In the genomic region with DNA sequence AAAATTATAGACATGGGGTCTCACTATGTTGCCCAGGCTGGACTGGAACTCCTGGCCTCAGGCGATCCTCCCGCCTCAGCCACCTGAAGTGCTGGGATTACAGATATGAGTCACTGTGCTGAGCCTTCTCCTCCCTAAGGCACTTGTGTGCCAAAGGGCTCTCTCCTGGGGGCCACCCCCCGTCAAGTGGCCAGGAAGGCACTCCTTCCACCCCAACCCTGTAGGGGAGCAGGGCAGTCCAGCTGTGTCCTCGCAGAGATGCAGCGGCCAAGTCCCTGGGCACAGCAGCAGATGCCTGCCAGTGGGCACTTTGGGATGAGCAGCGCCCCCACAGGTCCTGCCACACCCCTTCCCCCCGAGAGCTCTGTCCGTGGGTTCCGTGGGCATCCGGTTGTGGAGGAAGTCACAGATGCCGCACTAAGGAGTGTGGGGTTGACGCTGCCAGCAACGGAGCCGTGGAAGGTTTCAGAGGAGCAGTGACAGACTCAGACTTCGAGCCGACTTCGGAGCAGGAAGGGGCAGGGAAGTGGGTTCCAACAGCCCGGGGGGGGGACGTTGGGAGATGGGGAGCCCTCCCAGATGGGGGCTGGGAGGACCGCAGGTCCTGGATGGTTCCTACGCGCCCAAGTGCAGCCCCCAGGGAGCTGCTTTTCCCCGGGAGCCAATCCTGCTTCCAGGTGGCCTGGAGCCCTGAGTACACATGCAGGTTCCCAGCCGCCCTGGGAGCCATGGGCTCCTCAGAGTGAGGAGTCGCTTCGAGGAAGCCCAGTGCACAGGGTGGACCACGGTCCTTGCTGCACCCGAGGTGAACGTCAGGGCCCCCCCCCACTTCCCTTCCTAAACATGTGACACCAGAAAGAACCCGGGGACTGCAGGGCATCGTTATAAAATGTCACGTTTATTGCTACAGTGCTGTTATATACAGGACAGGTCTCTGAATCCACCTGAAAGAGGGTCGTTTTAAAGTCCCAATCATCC, we compare ENCODE assay signal across 11 cellular contexts. TPM values are rescaled to one million over a fixed set of nuclear protein-coding genes. Genes with fewer than 3 reads are reported as not detected.
A peak's percentile ranks its signal among the peaks of the same experiment; 100 is the strongest.
DNase-seq lines count a peak whose midpoint lies in the region; ATAC-seq and TF ChIP-seq lines count a peak whose summit lies in the region.
"Had no signal": no experiment of that assay in that cellular context is flagged by ENCODE, and none has a peak within 500 bp of the region (broad histone marks: within the 10 kb centered on the region; RNA-seq: fewer than 3 reads in every experiment).

No MANE protein-coding gene starts in this region.

- no peaks in the 10 kb centered on the region for H3K9me3 ChIP-seq in CD4-positive, alpha-beta T cell (ENCODE audit: control insufficient read depth, low read length)

- no peaks in the 10 kb centered on the region for H3K27me3 Mint-ChIP-seq in CD4-positive, alpha-beta T cell
- H3K27me3 Mint-ChIP-seq in activated CD8-positive, alpha-beta T cell treated with anti-CD3 and anti-CD28 coated beads for 36 hours, result no peaks in the 10 kb centered on the region
- no peaks in the 10 kb centered on the region for H3K27me3 Mint-ChIP-seq in memory B cell

- H3K27me3 ChIP-seq in CD4-positive, alpha-beta T cell (ENCODE audit: control insufficient read depth, insufficient read depth, low read length), result no peaks in the 10 kb centered on the region

- H3K9me3 Mint-ChIP-seq in CD4-positive, alpha-beta T cell, result no peaks in the 10 kb centered on the region
- H3K9me3 Mint-ChIP-seq in activated CD8-positive, alpha-beta T cell treated with anti-CD3 and anti-CD28 coated beads for 36 hours, result no peaks in the 10 kb centered on the region
- H3K9me3 Mint-ChIP-seq in memory B cell, result no peaks in the 10 kb centered on the region

- H3K4me1 Mint-ChIP-seq in CD4-positive, alpha-beta T cell (ENCODE audit: low read depth), result peaks cover 27% of the 10 kb centered on the region
- H3K4me1 Mint-ChIP-seq in activated CD8-positive, alpha-beta T cell treated with anti-CD3 and anti-CD28 coated beads for 36 hours (ENCODE audit: low read depth), result peaks cover 38% of the 10 kb centered on the region
- H3K4me1 Mint-ChIP-seq in memory B cell, result peaks cover 14% of the 10 kb centered on the region

- intact Hi-C loops in CD4-positive, alpha-beta T cell (cut with DNase I, micrococcal nuclease), result loop anchor here in 1 of 2 experiments (5.0 kb wide), 1 partner anchor 204 kb away; the partner anchor contains the start of gene ATP8B3
- intact Hi-C loops in activated CD8-positive, alpha-beta T cell treated with anti-CD3 and anti-CD28 coated beads for 36 hours (cut with micrococcal nuclease), result loop anchor here (5.0 kb wide), 2 partner anchors 44 to 159 kb away; partner anchors contain the start of gene TCF3

- CTCF ChIA-PET in CD4-positive, alpha-beta T cell (lab: Charles Lee), result interaction anchor here (1.1 to 2.1 kb wide), 2 partner anchors 16 to 43 kb away, joined by 3 to 10 read pairs; partner anchors contain the start of gene TCF3
- CTCF ChIA-PET in activated CD8-positive, alpha-beta T cell treated with anti-CD3 and anti-CD28 coated beads for 36 hours (lab: Charles Lee), result interaction anchor here (1.5 to 3.1 kb wide), 2 partner anchors 16 to 64 kb away, joined by 3 to 11 read pairs; no protein-coding TSS in a partner anchor

- peaks cover 38% of the 10 kb centered on the region for H3K36me3 Mint-ChIP-seq in CD4-positive, alpha-beta T cell (ENCODE audit: low read depth)
- H3K36me3 Mint-ChIP-seq in activated CD8-positive, alpha-beta T cell treated with anti-CD3 and anti-CD28 coated beads for 36 hours (ENCODE audit: low read depth), result peaks cover 35% of the 10 kb centered on the region
- H3K36me3 Mint-ChIP-seq in memory B cell, result peaks cover 10% of the 10 kb centered on the region

- POLR2A ChIA-PET in CD4-positive, alpha-beta T cell (lab: Charles Lee), result interaction anchor here (0.8 to 2.4 kb wide), 4 partner anchors 12 to 155 kb away, joined by 3 to 12 read pairs (median 3); partner anchors contain the start of gene MBD3
- POLR2A ChIA-PET in activated CD8-positive, alpha-beta T cell treated with anti-CD3 and anti-CD28 coated beads for 36 hours (lab: Charles Lee), result interaction anchor here (0.7 to 1.2 kb wide), 2 partner anchors 10 to 55 kb away, joined by 3 read pairs; no protein-coding TSS in a partner anchor

- peak; percentile 11 for ATAC-seq in CD4-positive, alpha-beta T cell (ENCODE audit: poor library complexity)
- no peak for ATAC-seq in activated CD8-positive, alpha-beta T cell treated with anti-CD3 and anti-CD28 coated beads for 36 hours
- ATAC-seq in memory B cell (ENCODE audit: low read depth) (no peak), GM21825 (IDR thresholded peaks at IDR 0.05; ENCODE audit: unreplicated experiment) (no peak)
- ATAC-seq: sciatic nerve had no signal

- H3K27ac Mint-ChIP-seq in CD4-positive, alpha-beta T cell, result peak overlapping the region; percentile 81
- H3K27ac Mint-ChIP-seq in activated CD8-positive, alpha-beta T cell treated with anti-CD3 and anti-CD28 coated beads for 36 hours, result peak overlapping the region; percentile 20
- no peak overlapping the region for H3K27ac Mint-ChIP-seq in memory B cell

- H3K27ac ChIP-seq in CD4-positive, alpha-beta T cell (ENCODE audit: low read depth, low read length), result peak overlapping the region; percentile 56
- H3K27ac ChIP-seq: HL-60 had no signal

- H3K4me3 Mint-ChIP-seq in CD4-positive, alpha-beta T cell, result peak overlapping the region; percentile 81
- H3K4me3 Mint-ChIP-seq in activated CD8-positive, alpha-beta T cell treated with anti-CD3 and anti-CD28 coated beads for 36 hours, result peak overlapping the region; percentile 8
- H3K4me3 Mint-ChIP-seq in memory B cell, result peak overlapping the region; percentile 61

- DNase-seq in CD4-positive, alpha-beta T cell, result peak in 8 of 10 experiments; percentile 18 to 53 (median 30)
- DNase-seq in HK-2 (ENCODE audit: unreplicated experiment) (peak; percentile 35), memory B cell (ENCODE audit: low spot score in 2 of 2) (no peak), Ammon's horn (ENCODE audit: low spot score) (no peak), AG08396 (ENCODE audit: low spot score) (no peak), NCI-H524 (lab: John Stamatoyannopoulos, UW) (no peak)
- DNase-seq in activated CD8-positive, alpha-beta T cell treated with anti-CD3 and anti-CD28 coated beads for 36 hours, result peak; percentile 45
- DNase-seq: NCI-H510A had no signal

- no peak for TF ChIP-seq CTCF in CD4-positive, alpha-beta T cell (IDR thresholded peaks at IDR 0.05)
- no peak for TF ChIP-seq CTCF in activated CD8-positive, alpha-beta T cell treated with anti-CD3 and anti-CD28 coated beads for 36 hours (IDR thresholded peaks at IDR 0.05)

RNA-seq across cellular contexts. Expression of gene UQCR11, which starts 3.4 kb away (rescaled TPM):
- 10 to 100 TPM; 88.9 to 93.8 TPM for total RNA-seq in CD4-positive, alpha-beta T cell
- total RNA-seq in activated CD8-positive, alpha-beta T cell treated with anti-CD3 and anti-CD28 coated beads for 36 hours, result 100 to 1,000 TPM; 231 TPM

RNA-seq across cellular contexts. Expression of gene MBD3, which starts 16.0 kb away (rescaled TPM):
- total RNA-seq in CD4-positive, alpha-beta T cell, result 10 to 100 TPM; 34.3 to 35.2 TPM
- total RNA-seq in activated CD8-positive, alpha-beta T cell treated with anti-CD3 and anti-CD28 coated beads for 36 hours, result 10 to 100 TPM; 87.8 to 92.5 TPM

RNA-seq across cellular contexts. Expression of gene MEX3D, which starts 40.6 kb away (rescaled TPM):
- 1 to 10 TPM; 1.6 to 2.3 TPM for total RNA-seq in CD4-positive, alpha-beta T cell
- 1 to 10 TPM; 5.0 to 5.5 TPM for total RNA-seq in activated CD8-positive, alpha-beta T cell treated with anti-CD3 and anti-CD28 coated beads for 36 hours

RNA-seq across cellular contexts. Expression of gene TCF3, which starts 43.7 kb away (rescaled TPM):
- 10 to 100 TPM; 51.2 to 52.2 TPM for total RNA-seq in CD4-positive, alpha-beta T cell
- 100 to 1,000 TPM; 124 to 126 TPM for total RNA-seq in activated CD8-positive, alpha-beta T cell treated with anti-CD3 and anti-CD28 coated beads for 36 hours

Comparison
In these comparisons a context has a peak if more than half of its experiments do, and no peak if none do; other contexts are left out.
1. DNase-seq: peak in CD4-positive, alpha-beta T cell (8 of 10), HK-2 (single experiment) and activated CD8-positive, alpha-beta T cell treated with anti-CD3 and anti-CD28 coated beads for 36 hours (single experiment); none in memory B cell (0 of 2), Ammon's horn (single experiment), AG08396 (single experiment) and NCI-H524 (0 of 2).
2. H3K4me3 Mint-ChIP-seq: peak in every context shown above with its lines; median percentile 81 in CD4-positive, alpha-beta T cell; 61 in memory B cell; 8 in activated CD8-positive, alpha-beta T cell treated with anti-CD3 and anti-CD28 coated beads for 36 hours.